21 cellular contexts compared by ENCODE assay signal in the genomic region with DNA sequence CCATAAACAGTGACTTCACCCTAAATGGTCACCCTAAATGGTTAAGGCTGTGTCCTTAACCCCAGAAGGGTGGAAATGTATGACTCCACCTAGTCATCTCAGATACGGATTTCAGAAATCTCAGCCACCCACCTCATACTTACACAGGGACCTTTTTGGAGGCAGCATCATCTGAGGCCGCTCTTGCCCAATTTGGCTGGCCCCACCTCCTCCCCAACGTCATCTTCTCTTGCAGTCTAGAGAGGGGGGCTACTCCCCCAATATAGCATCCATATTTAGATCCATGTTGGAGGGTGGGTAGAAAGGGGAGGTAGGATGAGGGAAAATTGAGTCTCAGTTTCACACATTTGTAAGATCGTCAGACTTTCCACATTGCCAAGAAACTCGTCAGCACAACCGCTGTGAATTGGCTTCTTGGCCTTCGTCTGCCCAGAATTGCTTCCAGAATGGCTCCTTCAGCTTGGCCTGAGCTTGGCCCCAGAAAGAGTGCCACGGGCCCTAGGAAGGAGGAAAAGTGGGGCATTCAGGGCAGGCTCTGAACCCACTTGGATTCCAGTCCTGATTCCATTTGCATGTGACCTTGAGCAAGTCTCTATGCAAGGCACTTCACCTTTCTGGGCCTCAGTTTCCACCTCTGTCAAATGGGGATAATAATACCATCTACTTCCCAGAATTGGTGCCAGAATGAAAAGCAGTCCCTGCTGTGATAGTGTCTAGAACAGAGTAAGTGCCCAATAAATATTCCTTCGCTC.
"Had no signal": no experiment of that assay in that cellular context is flagged by ENCODE, and none has a peak within 500 bp of the region (broad histone marks: within the 10 kb centered on the region; RNA-seq: fewer than 3 reads in every experiment).

No MANE protein-coding gene starts in this region.

- H3K4me1 Mint-ChIP-seq: WTC11 had no signal

- H3K27ac ChIP-seq: gastrocnemius medialis, thoracic aorta had no signal

- H3K36me3 ChIP-seq: gastrocnemius medialis, thoracic aorta had no signal

- H3K9me3 ChIP-seq: gastrocnemius medialis, thoracic aorta had no signal

- DNase-seq: activated CD8-positive, alpha-beta memory T cell treated with anti-CD3 and anti-CD28 coated beads for 24 hours; activated effector memory CD4-positive, alpha-beta T cell treated with Interleukin-2 at 50 U/mL for 16 hours; activated naive CD4-positive, alpha-beta T cell treated with anti-CD3 and anti-CD28 coated beads, Interleukin-2, amount 10 ng/mL, durations not matched to agents 7 days and 5 days; activated naive CD8-positive, alpha-beta T cell treated with anti-CD3 and anti-CD28 coated beads, Interleukin-2, amount 50 U/mL, for 24 hours; activated T-cell treated with anti-CD3 and anti-CD28 coated beads, Interleukin-2, amount 50 U/mL, for 48 hours; anterior cingulate cortex; effector CD4-positive, alpha-beta T cell; gastrocnemius medialis; hypothalamus; occipital lobe; small intestine; T-helper 1 cell; T1000 had no signal

- H3K4me3 ChIP-seq: gastrocnemius medialis, thoracic aorta had no signal

- H3K4me3 Mint-ChIP-seq: activated naive CD4-positive, alpha-beta T cell treated with anti-CD3 and anti-CD28 coated beads, Interleukin-2, amount 10 ng/mL, durations not matched to agents 7 days and 5 days; activated naive CD8-positive, alpha-beta T cell treated with anti-CD3 and anti-CD28 coated beads, Interleukin-2, amount 50 U/mL, for 24 hours; dendritic cell treated with granulocyte-macrophage colony-stimulating factor and Interleukin-4, amounts not matched to agents 40 ng/mL and 50 ng/mL, for 4 days; neural crest cell; stimulated activated memory B cell treated with anti-CD40 and anti-IgM and Interleukin-4, amounts not matched to agents 10 μg/mL and 1 μg/mL and 100 μg/mL, for 72 hours; type B pancreatic cell; WTC11 had no signal

- H3K27ac Mint-ChIP-seq: activated naive CD4-positive, alpha-beta T cell treated with anti-CD3 and anti-CD28 coated beads, Interleukin-2, amount 10 ng/mL, durations not matched to agents 7 days and 5 days; activated naive CD8-positive, alpha-beta T cell treated with anti-CD3 and anti-CD28 coated beads, Interleukin-2, amount 50 U/mL, for 24 hours; dendritic cell treated with granulocyte-macrophage colony-stimulating factor and Interleukin-4, amounts not matched to agents 40 ng/mL and 50 ng/mL, for 4 days; memory B cell; stimulated activated memory B cell treated with anti-CD40 and anti-IgM and Interleukin-4, amounts not matched to agents 10 μg/mL and 1 μg/mL and 100 μg/mL, for 72 hours; type B pancreatic cell; WTC11 had no signal

- H3K36me3 Mint-ChIP-seq: activated naive CD4-positive, alpha-beta T cell treated with anti-CD3 and anti-CD28 coated beads, Interleukin-2, amount 10 ng/mL, durations not matched to agents 7 days and 5 days; brain; memory B cell; stimulated activated memory B cell treated with anti-CD40 and anti-IgM and Interleukin-4, amounts not matched to agents 10 μg/mL and 1 μg/mL and 100 μg/mL, for 72 hours; type B pancreatic cell; WTC11 had no signal

- H3K27me3 ChIP-seq: gastrocnemius medialis had no signal

- H3K9me3 Mint-ChIP-seq: activated naive CD4-positive, alpha-beta T cell treated with anti-CD3 and anti-CD28 coated beads, Interleukin-2, amount 10 ng/mL, durations not matched to agents 7 days and 5 days; activated naive CD8-positive, alpha-beta T cell treated with anti-CD3 and anti-CD28 coated beads, Interleukin-2, amount 50 U/mL, for 24 hours; dendritic cell treated with granulocyte-macrophage colony-stimulating factor and Interleukin-4, amounts not matched to agents 40 ng/mL and 50 ng/mL, for 4 days; memory B cell; neural crest cell; stimulated activated memory B cell treated with anti-CD40 and anti-IgM and Interleukin-4, amounts not matched to agents 10 μg/mL and 1 μg/mL and 100 μg/mL, for 72 hours; type B pancreatic cell; WTC11 had no signal
